ENCODE assay signal across 2 cellular contexts in genomic region chr5:123528059-123528458, GRCh38.
TF ChIP-seq lines count a peak whose summit lies in the region.

No MANE protein-coding gene starts in this region.

TF ChIP-seq in IMR-90, 13 proteins besides CTCF, POLR2A, EP300 and RAD21 (continued from another document):
- TF ChIP-seq MAFK (IDR thresholded peaks at IDR 0.05; ENCODE audit: low read depth, low read length) (no peak), RFX5 (IDR thresholded peaks at IDR 0.05; ENCODE audit: low read depth, low read length) (no peak), ELK1 (IDR thresholded peaks at IDR 0.05; ENCODE audit: borderline replicate concordance, low read depth, low read length) (no peak), USF2 (IDR thresholded peaks at IDR 0.05; ENCODE audit: low read depth, low read length) (no peak)

TF ChIP-seq in HEK293T, 16 proteins besides CTCF, POLR2A, EP300 and RAD21 (continued from another document):
- TF ChIP-seq PKNOX1 (IDR thresholded peaks at IDR 0.05) (no peak), TARDBP (IDR thresholded peaks at IDR 0.05) (no peak), CTBP1 (IDR thresholded peaks at IDR 0.05; ENCODE audit: borderline replicate concordance) (no peak), FOXM1 (IDR thresholded peaks at IDR 0.05; ENCODE audit: borderline replicate concordance) (no peak), BHLHE40 (IDR thresholded peaks at IDR 0.05; ENCODE audit: borderline replicate concordance) (no peak), ZNF384 (IDR thresholded peaks at IDR 0.05) (no peak), HDGF (IDR thresholded peaks at IDR 0.05; ENCODE audit: borderline replicate concordance) (no peak), FOXK2 (IDR thresholded peaks at IDR 0.05) (no peak), SUZ12 (IDR thresholded peaks at IDR 0.05) (no peak)
